In genomic region chr15:68465861-68466560, GRCh38 we compare ENCODE assay signal across 21 cellular contexts. TPM values are rescaled to one million over a fixed set of nuclear protein-coding genes. Genes with fewer than 3 reads are reported as not detected.
"Had no signal": no experiment of that assay in that cellular context is flagged by ENCODE, and none has a peak within 500 bp of the region (broad histone marks: within the 10 kb centered on the region; RNA-seq: fewer than 3 reads in every experiment).

No MANE protein-coding gene starts in this region.

- H3K27me3 ChIP-seq: body of pancreas, neural progenitor cell, pancreas, upper lobe of right lung had no signal

- H3K4me3 Mint-ChIP-seq: activated naive CD8-positive, alpha-beta T cell; activated T-helper 1 cell treated with anti-CD3 and anti-CD28 coated beads, Interleukin-12 subunit alpha, Interleukin-12 subunit beta, Interleukin-2, Interleukin-4 antibody, amounts not matched to agents 30 ng/mL and 10 ng/mL and 1 ng/mL, durations not matched to agents 14 hours and 24 hours and 36 hours; endodermal cell; immature natural killer cell; memory B cell; naive B cell; neural progenitor cell; stimulated activated naive B cell treated with anti-CD40 and anti-IgM and Interleukin-4, amounts not matched to agents 10 μg/mL and 1 μg/mL and 100 μg/mL, for 72 hours had no signal

- H3K4me2 ChIP-seq: neural progenitor cell had no signal

- H3K9ac ChIP-seq: neural progenitor cell had no signal

- DNase-seq: activated CD4-positive, CD25-positive, alpha-beta regulatory T cell treated with anti-CD3 and anti-CD28 coated beads, Interleukin-2, amount 50 U/mL, for 72 hours; body of pancreas; endodermal cell; heart right ventricle; immature natural killer cell; kidney glomerular epithelial cell; mucosa of descending colon; naive B cell; pancreas; spleen; stimulated activated naive B cell treated with anti-CD40 and anti-IgM and Interleukin-4, amounts not matched to agents 10 μg/mL and 1 μg/mL and 100 μg/mL, for 72 hours; T1000; upper lobe of right lung had no signal

- H3K27ac ChIP-seq: body of pancreas, gastroesophageal sphincter, heart right ventricle, neural progenitor cell, pancreas, spleen, upper lobe of right lung had no signal

- H3K4me1 ChIP-seq: neural progenitor cell, spleen had no signal

- FAIRE-seq: colon, pancreas had no signal

- H3K27ac Mint-ChIP-seq: activated naive CD8-positive, alpha-beta T cell; activated T-helper 1 cell treated with anti-CD3 and anti-CD28 coated beads, Interleukin-12 subunit alpha, Interleukin-12 subunit beta, Interleukin-2, Interleukin-4 antibody, amounts not matched to agents 30 ng/mL and 10 ng/mL and 1 ng/mL, durations not matched to agents 14 hours and 24 hours and 36 hours; endodermal cell; immature natural killer cell; memory B cell; neural progenitor cell; stimulated activated naive B cell treated with anti-CD40 and anti-IgM and Interleukin-4, amounts not matched to agents 10 μg/mL and 1 μg/mL and 100 μg/mL, for 72 hours had no signal

- H3K9me3 ChIP-seq: body of pancreas, gastroesophageal sphincter, mucosa of descending colon, pancreas, spleen, thoracic aorta, upper lobe of right lung had no signal

- H3K36me3 ChIP-seq: gastroesophageal sphincter, heart right ventricle, neural progenitor cell, pancreas, spleen, thoracic aorta, upper lobe of right lung had no signal

- H3K27me3 Mint-ChIP-seq: activated naive CD8-positive, alpha-beta T cell had no signal

- H2AFZ ChIP-seq: neural progenitor cell had no signal

- H3K36me3 Mint-ChIP-seq: activated naive CD8-positive, alpha-beta T cell; immature natural killer cell; memory B cell; naive B cell; neural progenitor cell; stimulated activated naive B cell treated with anti-CD40 and anti-IgM and Interleukin-4, amounts not matched to agents 10 μg/mL and 1 μg/mL and 100 μg/mL, for 72 hours had no signal

- ATAC-seq: body of pancreas; gastroesophageal sphincter; mucosa of descending colon; pancreas; sciatic nerve; stimulated activated naive B cell treated with anti-CD40 and anti-IgM and Interleukin-4, amounts not matched to agents 10 μg/mL and 1 μg/mL and 100 μg/mL, for 72 hours; upper lobe of right lung had no signal

- H3K4me3 ChIP-seq: body of pancreas, gastroesophageal sphincter, heart right ventricle, mucosa of descending colon, neural progenitor cell, pancreas, spleen, thoracic aorta, upper lobe of right lung had no signal

- H3K9me3 Mint-ChIP-seq: activated T-helper 1 cell treated with anti-CD3 and anti-CD28 coated beads, Interleukin-12 subunit alpha, Interleukin-12 subunit beta, Interleukin-2, Interleukin-4 antibody, amounts not matched to agents 30 ng/mL and 10 ng/mL and 1 ng/mL, durations not matched to agents 14 hours and 24 hours and 36 hours; immature natural killer cell; memory B cell; naive B cell; neural progenitor cell; stimulated activated naive B cell treated with anti-CD40 and anti-IgM and Interleukin-4, amounts not matched to agents 10 μg/mL and 1 μg/mL and 100 μg/mL, for 72 hours had no signal

- H3K4me1 Mint-ChIP-seq: endodermal cell; immature natural killer cell; memory B cell; naive B cell; stimulated activated naive B cell treated with anti-CD40 and anti-IgM and Interleukin-4, amounts not matched to agents 10 μg/mL and 1 μg/mL and 100 μg/mL, for 72 hours had no signal

RNA-seq across cellular contexts. Expression of gene ITGA11, which starts 34.0 kb away (rescaled TPM):
- polyA plus RNA-seq: immature natural killer cell had no signal
